8 cellular contexts compared by ENCODE assay signal in genomic region chr1:207848234-207848633, GRCh38.
DNase-seq lines count a peak whose midpoint lies in the region; ATAC-seq and TF ChIP-seq lines count a peak whose summit lies in the region.

No MANE protein-coding gene starts in this region.

- ATAC-seq in GM21619 (IDR thresholded peaks at IDR 0.05; ENCODE audit: unreplicated experiment) (peak; percentile 51), GM19351 (IDR thresholded peaks at IDR 0.05; ENCODE audit: unreplicated experiment) (no peak)

- H3K27ac Mint-ChIP-seq in chondrocyte (ENCODE audit: unreplicated experiment) (peak overlapping the region; percentile 74), glutamatergic neuron (ENCODE audit: unreplicated experiment) (no peak overlapping the region)

- DNase-seq in AML-193 (lab: John Stamatoyannopoulos, UW) (peak; percentile 83 to 84), Peyer's patch (peak; percentile 38 to 91 (median 82)), chondrocyte (ENCODE audit: low spot score) (no peak), mucosa of gallbladder (ENCODE audit: low spot score) (peak; percentile 88), NCI-H82 treated with DMSO at 0.1 percent for 48 hours (lab: John Stamatoyannopoulos, UW; ENCODE audit: unreplicated experiment) (no peak), glutamatergic neuron (no peak)

- no peak for TF ChIP-seq CTCF in Peyer's patch (IDR thresholded peaks at IDR 0.05)
- TF ChIP-seq CTCF in chondrocyte (IDR thresholded peaks at IDR 0.05) = no peak
- no peak for TF ChIP-seq CTCF in glutamatergic neuron (IDR thresholded peaks at IDR 0.05; ENCODE audit: partially characterized antibody, unreplicated experiment)

- no peaks in the 10 kb centered on the region for H3K27me3 Mint-ChIP-seq in chondrocyte (ENCODE audit: low read depth)
- peaks cover 2% of the 10 kb centered on the region for H3K27me3 Mint-ChIP-seq in glutamatergic neuron (ENCODE audit: unreplicated experiment)

- peak in 1 of 2 donors; percentile 33 for TF ChIP-seq POLR2A in Peyer's patch (IDR thresholded peaks at IDR 0.05)

- H3K36me3 Mint-ChIP-seq in chondrocyte (ENCODE audit: low read depth) = peaks cover 3% of the 10 kb centered on the region
- H3K36me3 Mint-ChIP-seq in glutamatergic neuron (ENCODE audit: unreplicated experiment) = no peaks in the 10 kb centered on the region

- no peaks in the 10 kb centered on the region for H3K9me3 ChIP-seq in Peyer's patch

- H3K36me3 ChIP-seq in Peyer's patch = no peaks in the 10 kb centered on the region

- no peak overlapping the region for H3K4me3 ChIP-seq in Peyer's patch

- no peaks in the 10 kb centered on the region for H3K27me3 ChIP-seq in Peyer's patch

- peaks cover 0 to 40% (median 12%) of the 10 kb centered on the region in 4 donors for H3K4me1 ChIP-seq in Peyer's patch

- no peaks in the 10 kb centered on the region for H3K9me3 Mint-ChIP-seq in chondrocyte (ENCODE audit: low read depth)
- H3K9me3 Mint-ChIP-seq in glutamatergic neuron (ENCODE audit: unreplicated experiment) = no peaks in the 10 kb centered on the region

- H3K4me1 Mint-ChIP-seq in chondrocyte (ENCODE audit: low read depth) (peaks cover 15% of the 10 kb centered on the region), glutamatergic neuron (ENCODE audit: low read depth, unreplicated experiment) (no peaks in the 10 kb centered on the region)

- peak overlapping the region; percentile 11 to 68 (median 53) for H3K27ac ChIP-seq in Peyer's patch

- no peak overlapping the region for H3K4me3 Mint-ChIP-seq in chondrocyte (ENCODE audit: unreplicated experiment)
- H3K4me3 Mint-ChIP-seq in glutamatergic neuron (ENCODE audit: unreplicated experiment) = no peak overlapping the region

Comparison
In these comparisons a context has a peak if more than half of its experiments do, and no peak if none do; other contexts are left out.
1. DNase-seq: peak in AML-193 (2 of 2), Peyer's patch (3 of 3) and mucosa of gallbladder (single experiment); none in chondrocyte (single experiment), NCI-H82 treated with DMSO at 0.1 percent for 48 hours (single experiment) and glutamatergic neuron (single experiment).